Comparison of ENCODE assay signal across 8 cellular contexts in the genomic region with DNA sequence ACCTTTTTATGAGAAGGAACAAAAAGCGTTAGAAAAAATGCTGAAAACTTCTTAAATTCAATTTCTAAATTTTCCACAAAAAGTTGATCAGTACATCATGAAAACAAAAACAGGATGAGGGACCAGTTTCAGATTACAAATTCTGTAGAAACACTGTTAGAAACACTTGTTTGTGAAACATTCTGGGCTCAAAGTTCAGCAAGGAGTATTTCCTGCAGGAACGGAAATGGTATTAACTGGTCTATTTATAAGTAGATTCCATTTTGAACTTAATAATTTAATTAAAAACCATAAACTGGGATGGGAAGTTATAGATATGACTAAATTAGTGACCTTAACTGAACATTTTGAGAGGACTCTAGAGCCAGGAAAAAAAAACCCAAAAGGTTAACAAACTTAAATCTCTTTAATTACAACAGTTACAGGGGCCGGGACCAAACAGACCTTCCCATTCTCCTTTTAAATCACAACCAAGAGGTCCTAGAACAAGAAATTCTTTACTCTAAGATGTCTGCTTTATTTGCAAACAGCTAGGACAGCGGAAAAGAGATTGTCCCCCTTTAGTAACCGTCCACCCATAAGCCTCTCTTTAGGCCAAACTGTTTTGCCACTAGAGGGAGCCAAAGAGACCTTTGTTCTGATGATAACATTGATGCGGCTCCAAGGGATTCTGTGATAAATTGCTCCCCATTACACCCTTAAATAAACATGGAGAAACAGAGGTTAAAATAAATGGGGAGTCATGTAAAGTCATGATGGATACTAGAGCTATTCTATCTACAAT.
A peak's percentile ranks its signal among the peaks of the same experiment; 100 is the strongest.
DNase-seq lines count a peak whose midpoint lies in the region; ATAC-seq and TF ChIP-seq lines count a peak whose summit lies in the region.

No MANE protein-coding gene starts in this region.

- H3K4me1 Mint-ChIP-seq in CD14-positive monocyte, result no peaks in the 10 kb centered on the region
- no peaks in the 10 kb centered on the region for H3K4me1 Mint-ChIP-seq in activated CD4-positive, alpha-beta T cell treated with anti-CD3 and anti-CD28 coated beads, Interleukin-2, amount 10 ng/mL, durations not matched to agents 24 days and 14 days
- no peaks in the 10 kb centered on the region for H3K4me1 Mint-ChIP-seq in stimulated activated memory B cell treated with anti-CD40 and anti-IgM and Interleukin-4, amounts not matched to agents 10 μg/mL and 1 μg/mL and 100 μg/mL, for 72 hours

- peaks cover 10 to 32% (median 14%) of the 10 kb centered on the region in 7 donors for H3K9me3 Mint-ChIP-seq in CD14-positive monocyte
- no peaks in the 10 kb centered on the region for H3K9me3 Mint-ChIP-seq in activated CD4-positive, alpha-beta T cell treated with anti-CD3 and anti-CD28 coated beads, Interleukin-2, amount 10 ng/mL, durations not matched to agents 24 days and 14 days
- H3K9me3 Mint-ChIP-seq in stimulated activated memory B cell treated with anti-CD40 and anti-IgM and Interleukin-4, amounts not matched to agents 10 μg/mL and 1 μg/mL and 100 μg/mL, for 72 hours, result peaks cover 4% of the 10 kb centered on the region

- no peak overlapping the region for H3K27ac Mint-ChIP-seq in CD14-positive monocyte
- H3K27ac Mint-ChIP-seq in activated CD4-positive, alpha-beta T cell treated with anti-CD3 and anti-CD28 coated beads, Interleukin-2, amount 10 ng/mL, durations not matched to agents 24 days and 14 days, result no peak overlapping the region
- H3K27ac Mint-ChIP-seq in stimulated activated memory B cell treated with anti-CD40 and anti-IgM and Interleukin-4, amounts not matched to agents 10 μg/mL and 1 μg/mL and 100 μg/mL, for 72 hours, result no peak overlapping the region

- H3K4me3 Mint-ChIP-seq in CD14-positive monocyte, result no peak overlapping the region
- H3K4me3 Mint-ChIP-seq in activated CD4-positive, alpha-beta T cell treated with anti-CD3 and anti-CD28 coated beads, Interleukin-2, amount 10 ng/mL, durations not matched to agents 24 days and 14 days, result no peak overlapping the region
- H3K4me3 Mint-ChIP-seq in stimulated activated memory B cell treated with anti-CD40 and anti-IgM and Interleukin-4, amounts not matched to agents 10 μg/mL and 1 μg/mL and 100 μg/mL, for 72 hours, result no peak overlapping the region

- intact Hi-C loops in CD14-positive monocyte (cut with micrococcal nuclease), result no loop called here
- intact Hi-C loops in activated CD4-positive, alpha-beta T cell treated with anti-CD3 and anti-CD28 coated beads, Interleukin-2, amount 10 ng/mL, durations not matched to agents 24 days and 14 days (cut with micrococcal nuclease), result loop anchor here (2.0 kb wide), 1 partner anchor 66 kb away; no protein-coding TSS in a partner anchor

- peaks cover 0 to 1% (median 0%) of the 10 kb centered on the region in 3 donors for H3K27me3 Mint-ChIP-seq in CD14-positive monocyte (ENCODE audit: low read depth in 3 of 3)
- H3K27me3 Mint-ChIP-seq in activated CD4-positive, alpha-beta T cell treated with anti-CD3 and anti-CD28 coated beads, Interleukin-2, amount 10 ng/mL, durations not matched to agents 24 days and 14 days, result no peaks in the 10 kb centered on the region
- no peaks in the 10 kb centered on the region for H3K27me3 Mint-ChIP-seq in stimulated activated memory B cell treated with anti-CD40 and anti-IgM and Interleukin-4, amounts not matched to agents 10 μg/mL and 1 μg/mL and 100 μg/mL, for 72 hours

- DNase-seq in CD14-positive monocyte (ENCODE audit: low spot score) (no peak), GM12864 (ENCODE audit: low read depth) (no peak), iris pigment epithelial cell (ENCODE audit: low read depth) (peak; percentile 14), hepatic stellate cell (ENCODE audit: low spot score) (no peak), NCI-H187 treated with DMSO at 0.1 percent for 48 hours (lab: John Stamatoyannopoulos, UW) (no peak)
- peak; percentile 74 for DNase-seq in activated CD4-positive, alpha-beta T cell treated with anti-CD3 and anti-CD28 coated beads, Interleukin-2, amount 10 ng/mL, durations not matched to agents 24 days and 14 days

- H3K4me3 ChIP-seq in GM12864 (ENCODE audit: low read depth, low read length), result no peak overlapping the region

- no peaks in the 10 kb centered on the region for H3K36me3 Mint-ChIP-seq in CD14-positive monocyte
- no peaks in the 10 kb centered on the region for H3K36me3 Mint-ChIP-seq in activated CD4-positive, alpha-beta T cell treated with anti-CD3 and anti-CD28 coated beads, Interleukin-2, amount 10 ng/mL, durations not matched to agents 24 days and 14 days (ENCODE audit: low read depth)
- no peaks in the 10 kb centered on the region for H3K36me3 Mint-ChIP-seq in stimulated activated memory B cell treated with anti-CD40 and anti-IgM and Interleukin-4, amounts not matched to agents 10 μg/mL and 1 μg/mL and 100 μg/mL, for 72 hours

- TF ChIP-seq CTCF in CD14-positive monocyte (IDR thresholded peaks at IDR 0.05) (peak; percentile 67), GM12864 (IDR thresholded peaks at IDR 0.05; ENCODE audit: low read depth, low read length, missing control alignments) (peak; percentile 75)

- peak; percentile 63 for ATAC-seq in HG03565 (IDR thresholded peaks at IDR 0.05; ENCODE audit: unreplicated experiment)
- ATAC-seq in stimulated activated memory B cell treated with anti-CD40 and anti-IgM and Interleukin-4, amounts not matched to agents 10 μg/mL and 1 μg/mL and 100 μg/mL, for 72 hours, result no peak

Comparison
In these comparisons a context has a peak if more than half of its experiments do, and no peak if none do; other contexts are left out.
1. DNase-seq: peak in activated CD4-positive, alpha-beta T cell treated with anti-CD3 and anti-CD28 coated beads, Interleukin-2, amount 10 ng/mL, durations not matched to agents 24 days and 14 days (single experiment) and iris pigment epithelial cell (single experiment); none in CD14-positive monocyte (single experiment), GM12864 (single experiment), hepatic stellate cell (single experiment) and NCI-H187 treated with DMSO at 0.1 percent for 48 hours (single experiment).